15 cellular contexts compared by ENCODE assay signal in the genomic region with DNA sequence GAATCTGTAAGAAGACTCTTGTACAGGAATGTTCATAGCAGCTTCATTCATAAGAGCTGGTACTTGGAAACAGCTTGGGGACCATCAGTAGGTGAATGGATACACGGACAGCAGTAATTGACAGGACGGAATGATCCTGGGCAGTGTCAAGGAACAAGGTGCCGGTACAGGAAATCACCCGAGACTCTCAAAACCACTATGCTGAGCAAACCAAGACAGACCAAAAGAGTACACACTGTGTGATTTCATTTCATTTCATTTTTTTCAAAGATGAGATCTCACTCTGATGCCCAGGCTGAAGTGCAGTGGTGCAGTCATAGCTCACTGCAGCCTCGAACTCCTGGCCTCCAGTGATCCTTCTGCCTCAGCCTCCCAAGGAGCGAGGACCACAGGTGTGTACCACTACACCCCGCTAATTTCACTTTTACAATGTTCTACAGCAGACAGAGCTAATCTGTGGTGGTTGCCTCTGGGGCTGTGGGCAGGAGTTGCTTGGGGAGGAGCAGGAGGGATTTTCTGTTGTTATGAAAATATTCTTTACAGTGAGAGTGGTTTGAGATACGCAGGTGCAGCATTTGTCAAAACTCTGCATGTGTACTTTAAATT. TPM values are rescaled to one million over a fixed set of nuclear protein-coding genes. Genes with fewer than 3 reads are reported as not detected.
A peak's percentile ranks its signal among the peaks of the same experiment; 100 is the strongest.
DNase-seq lines count a peak whose midpoint lies in the region; ATAC-seq and TF ChIP-seq lines count a peak whose summit lies in the region.
"Had no signal": no experiment of that assay in that cellular context is flagged by ENCODE, and none has a peak within 500 bp of the region (broad histone marks: within the 10 kb centered on the region; RNA-seq: fewer than 3 reads in every experiment).

No MANE protein-coding gene starts in this region.

- no peaks in the 10 kb centered on the region for H3K36me3 Mint-ChIP-seq in activated CD4-positive, alpha-beta T cell treated with anti-CD3 and anti-CD28 coated beads for 36 hours (ENCODE audit: low read depth)
- no peaks in the 10 kb centered on the region for H3K36me3 Mint-ChIP-seq in activated naive CD4-positive, alpha-beta T cell treated with anti-CD3 and anti-CD28 coated beads, Interleukin-2, amount 50 U/mL, for 72 hours

- H3K9me2 ChIP-seq in OCI-LY1 (ENCODE audit: low read depth, low read length) = no peaks in the 10 kb centered on the region

- no peak for TF ChIP-seq CTCF in OCI-LY1 (IDR thresholded peaks at IDR 0.05; ENCODE audit: low read length)
- no peak for TF ChIP-seq CTCF in gastrocnemius medialis (IDR thresholded peaks at IDR 0.05 in 4 of 5, conservative IDR thresholded peaks at IDR 0.05 in 1 of 5)

- H3K27me3 ChIP-seq in OCI-LY1 (ENCODE audit: insufficient read depth, low read length) (no peaks in the 10 kb centered on the region), gastrocnemius medialis (no peaks in the 10 kb centered on the region)

- ATAC-seq in activated CD4-positive, alpha-beta T cell treated with anti-CD3 and anti-CD28 coated beads for 36 hours = peak; percentile 30
- peak; percentile 18 to 20 for ATAC-seq in activated naive CD4-positive, alpha-beta T cell treated with anti-CD3 and anti-CD28 coated beads, Interleukin-2, amount 50 U/mL, for 72 hours
- no peak for ATAC-seq in gastrocnemius medialis
- no peak for ATAC-seq in GM19397 (IDR thresholded peaks at IDR 0.05; ENCODE audit: unreplicated experiment)

- TF ChIP-seq POLR2A in gastrocnemius medialis (IDR thresholded peaks at IDR 0.05) = no peak

- in situ Hi-C loops in gastrocnemius medialis (cut with MboI; ENCODE audit: low sequenced_read_pairs in 4 of 4) = no loop called here

- POLR2A ChIA-PET in activated CD4-positive, alpha-beta T cell treated with anti-CD3 and anti-CD28 coated beads for 36 hours (lab: Charles Lee) = no interaction called here

- peaks cover 12% of the 10 kb centered on the region for H3K4me1 Mint-ChIP-seq in activated CD4-positive, alpha-beta T cell treated with anti-CD3 and anti-CD28 coated beads for 36 hours
- H3K4me1 Mint-ChIP-seq: H9 had no signal

- no peaks in the 10 kb centered on the region for H3F3A ChIP-seq in OCI-LY1 (ENCODE audit: insufficient read depth, low read length)

- H4K20me1 ChIP-seq in OCI-LY1 (ENCODE audit: insufficient read depth, low read length) = no peaks in the 10 kb centered on the region

- DNase-seq in activated CD4-positive, alpha-beta T cell treated with anti-CD3 and anti-CD28 coated beads for 36 hours = no peak
- no peak for DNase-seq in activated CD4-positive, alpha-beta T cell treated with anti-CD3 and anti-CD28 coated beads for 48 hours
- DNase-seq in activated naive CD4-positive, alpha-beta T cell treated with anti-CD3 and anti-CD28 coated beads, Interleukin-2, amount 50 U/mL, for 72 hours (ENCODE audit: low spot score in 2 of 2) = no peak
- no peak for DNase-seq in activated naive CD4-positive, alpha-beta T cell treated with Interleukin-2 at 50 U/mL for 16 hours
- DNase-seq in gastrocnemius medialis (no peak), amniotic stem cell (lab: John Stamatoyannopoulos, UW) (no peak)
- DNase-seq: AML-193; C1 segment of cervical spinal cord; CD4-positive, alpha-beta T cell; DMS79; GOT3; H9 had no signal

- peak overlapping the region; percentile 1; the same call in 1 of the 2 replicates for H3K9ac ChIP-seq in OCI-LY1 (ENCODE audit: low read length)

- CTCF ChIA-PET in activated CD4-positive, alpha-beta T cell treated with anti-CD3 and anti-CD28 coated beads for 36 hours (lab: Charles Lee) = interaction anchor here (0.6 kb wide), 1 partner anchor 207 kb away, joined by 3 read pairs; no protein-coding TSS in a partner anchor

- H2AFZ ChIP-seq in OCI-LY1 (ENCODE audit: low read length) = no peak overlapping the region

- peak overlapping the region; percentile 20; the same call in 1 of the 2 replicates for H3K4me2 ChIP-seq in OCI-LY1 (ENCODE audit: low read length)

- H3K9me3 ChIP-seq in OCI-LY1 (ENCODE audit: low read length) = no peaks in the 10 kb centered on the region
- H3K9me3 ChIP-seq in gastrocnemius medialis = no peaks in the 10 kb centered on the region

- peaks cover 2% of the 10 kb centered on the region for H3K27me3 Mint-ChIP-seq in activated CD4-positive, alpha-beta T cell treated with anti-CD3 and anti-CD28 coated beads for 36 hours

- intact Hi-C loops in activated CD4-positive, alpha-beta T cell treated with anti-CD3 and anti-CD28 coated beads for 36 hours (cut with DNase I, micrococcal nuclease) = no loop called here
- intact Hi-C loops in gastrocnemius medialis (cut with DNase I; ENCODE audit: low total_unique reads) = no loop called here

- H3K4me1 ChIP-seq in OCI-LY1 (ENCODE audit: insufficient read depth, low read length, severe bottlenecking) = peaks cover 75% of the 10 kb centered on the region
- peaks cover 34 to 42% of the 10 kb centered on the region in 2 donors for H3K4me1 ChIP-seq in gastrocnemius medialis

- H3K27ac Mint-ChIP-seq in activated CD4-positive, alpha-beta T cell treated with anti-CD3 and anti-CD28 coated beads for 36 hours = no peak overlapping the region
- no peak overlapping the region for H3K27ac Mint-ChIP-seq in activated naive CD4-positive, alpha-beta T cell treated with anti-CD3 and anti-CD28 coated beads, Interleukin-2, amount 50 U/mL, for 72 hours
- H3K27ac Mint-ChIP-seq: CD4-positive, alpha-beta T cell; H9 had no signal

- H3K9me3 Mint-ChIP-seq in activated CD4-positive, alpha-beta T cell treated with anti-CD3 and anti-CD28 coated beads for 36 hours (ENCODE audit: low read depth) = no peaks in the 10 kb centered on the region
- no peaks in the 10 kb centered on the region for H3K9me3 Mint-ChIP-seq in activated naive CD4-positive, alpha-beta T cell treated with anti-CD3 and anti-CD28 coated beads, Interleukin-2, amount 50 U/mL, for 72 hours
- H3K9me3 Mint-ChIP-seq: CD4-positive, alpha-beta T cell had no signal

- H3K27ac ChIP-seq in OCI-LY1 (ENCODE audit: low read depth, low read length, poor library complexity, severe bottlenecking) (peak overlapping the region; percentile 97), gastrocnemius medialis (peak overlapping the region in 3 of 4 donors; percentile 94 to 98 (median 97))
- H3K27ac ChIP-seq: 22Rv1 had no signal

- H3K4me3 ChIP-seq in OCI-LY1 (ENCODE audit: low read depth, low read length, poor library complexity, severe bottlenecking) (no peak overlapping the region), gastrocnemius medialis (no peak overlapping the region)

- no peak overlapping the region for H3K4me3 Mint-ChIP-seq in activated CD4-positive, alpha-beta T cell treated with anti-CD3 and anti-CD28 coated beads for 36 hours
- H3K4me3 Mint-ChIP-seq: CD4-positive, alpha-beta T cell; H9 had no signal

- H3K36me3 ChIP-seq in OCI-LY1 (ENCODE audit: insufficient read depth, low read length) = no peaks in the 10 kb centered on the region
- no peaks in the 10 kb centered on the region for H3K36me3 ChIP-seq in gastrocnemius medialis

- H3K79me2 ChIP-seq in OCI-LY1 (ENCODE audit: insufficient read depth, low read length) = peaks cover 15% of the 10 kb centered on the region

RNA-seq across cellular contexts. Expression of a gene that starts 15.6 kb away (rescaled TPM):
- 10 to 100 TPM; 42.7 to 45.9 TPM for total RNA-seq in activated CD4-positive, alpha-beta T cell treated with anti-CD3 and anti-CD28 coated beads for 36 hours
- 10 to 100 TPM; 21.6 to 73.7 TPM for total RNA-seq in activated naive CD4-positive, alpha-beta T cell treated with anti-CD3 and anti-CD28 coated beads, Interleukin-2, amount 50 U/mL, for 72 hours
- 100 to 1,000 TPM; 120 to 201 (median 147) TPM for total RNA-seq in gastrocnemius medialis

Comparison
In these comparisons a context has a peak if more than half of its experiments do, and no peak if none do; other contexts are left out.
1. ATAC-seq: peak in activated CD4-positive, alpha-beta T cell treated with anti-CD3 and anti-CD28 coated beads for 36 hours (single experiment) and activated naive CD4-positive, alpha-beta T cell treated with anti-CD3 and anti-CD28 coated beads, Interleukin-2, amount 50 U/mL, for 72 hours (2 of 2); none in gastrocnemius medialis (0 of 2) and GM19397 (single experiment).